Comparison of ENCODE assay signal across 2 cellular contexts in the genomic region with DNA sequence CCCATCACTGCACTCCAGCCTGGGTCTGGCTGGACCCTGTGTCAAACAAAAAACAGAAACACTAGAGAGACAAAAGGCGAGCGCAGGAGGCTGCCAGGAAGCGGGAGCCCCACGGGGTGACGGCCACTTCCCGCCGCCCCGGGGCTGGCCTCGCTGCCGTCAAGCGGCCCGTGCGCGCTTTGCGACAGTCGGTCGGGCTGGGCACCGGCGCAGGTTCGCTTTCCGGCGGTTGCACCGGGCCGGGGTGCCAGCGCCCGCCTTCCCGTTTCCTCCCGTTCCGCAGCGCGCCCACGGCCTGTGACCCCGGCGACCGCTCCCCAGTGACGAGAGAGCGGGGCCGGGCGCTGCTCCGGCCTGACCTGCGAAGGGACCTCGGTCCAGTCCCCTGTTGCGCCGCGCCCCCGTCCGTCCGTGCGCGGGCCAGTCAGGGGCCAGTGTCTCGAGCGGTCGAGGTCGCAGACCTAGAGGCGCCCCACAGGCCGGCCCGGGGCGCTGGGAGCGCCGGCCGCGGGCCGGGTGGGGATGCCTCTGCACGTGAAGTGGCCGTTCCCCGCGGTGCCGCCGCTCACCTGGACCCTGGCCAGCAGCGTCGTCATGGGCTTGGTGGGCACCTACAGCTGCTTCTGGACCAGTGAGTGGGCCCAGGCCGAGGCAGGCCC.
TF ChIP-seq lines count a peak whose summit lies in the region.

A gene (plus strand): TSS at position 218 of the 659 bp plus-strand sequence. CDS start 305 bp downstream, at position 523.

TF ChIP-seq in GM23338, 12 proteins besides CTCF, POLR2A, EP300 and RAD21 (continued from another document):
- TF ChIP-seq, protein P1, sequence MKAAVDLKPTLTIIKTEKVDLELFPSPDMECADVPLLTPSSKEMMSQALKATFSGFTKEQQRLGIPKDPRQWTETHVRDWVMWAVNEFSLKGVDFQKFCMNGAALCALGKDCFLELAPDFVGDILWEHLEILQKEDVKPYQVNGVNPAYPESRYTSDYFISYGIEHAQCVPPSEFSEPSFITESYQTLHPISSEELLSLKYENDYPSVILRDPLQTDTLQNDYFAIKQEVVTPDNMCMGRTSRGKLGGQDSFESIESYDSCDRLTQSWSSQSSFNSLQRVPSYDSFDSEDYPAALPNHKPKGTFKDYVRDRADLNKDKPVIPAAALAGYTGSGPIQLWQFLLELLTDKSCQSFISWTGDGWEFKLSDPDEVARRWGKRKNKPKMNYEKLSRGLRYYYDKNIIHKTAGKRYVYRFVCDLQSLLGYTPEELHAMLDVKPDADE (IDR thresholded peaks at IDR 0.05), result peak; percentile 20; the same call in 1 of the 2 replicates
- TF ChIP-seq POLR2AphosphoS5 (IDR thresholded peaks at IDR 0.05; ENCODE audit: low read depth) (peak; percentile 66), CREB1 (CRISPR knock-in tag; IDR thresholded peaks at IDR 0.05; ENCODE audit: low read depth) (no peak), STAT1 (IDR thresholded peaks at IDR 0.05; ENCODE audit: unreplicated experiment) (no peak)

TF ChIP-seq in K562, 482 proteins besides CTCF, POLR2A, EP300 and RAD21 (continued from another document and continues in another):
- no peak for TF ChIP-seq HNRNPUL1 (IDR thresholded peaks at IDR 0.05; ENCODE audit: low read length)
- TF ChIP-seq ZC3H4 (CRISPR knock-in tag; IDR thresholded peaks at IDR 0.05; ENCODE audit: borderline replicate concordance), result no peak
- TF ChIP-seq POLR2B (IDR thresholded peaks at IDR 0.05; ENCODE audit: low read depth, partially characterized antibody), result peak; percentile 83
- TF ChIP-seq KLF6 (CRISPR knock-in tag; IDR thresholded peaks at IDR 0.05; ENCODE audit: borderline replicate concordance), result no peak
- TF ChIP-seq GABPA (tag; conservative IDR thresholded peaks at IDR 0.05; ENCODE audit: low read depth), result no peak; the same call in 1 of the 2 replicates
- 0 out of 2 replicates have a peak, but pooled peaks have one; percentile 13 for TF ChIP-seq SIN3B (IDR thresholded peaks at IDR 0.05; ENCODE audit: low read depth)
- TF ChIP-seq IFI16 (CRISPR knock-in tag; IDR thresholded peaks at IDR 0.05), result no peak
- TF ChIP-seq, protein P2, sequence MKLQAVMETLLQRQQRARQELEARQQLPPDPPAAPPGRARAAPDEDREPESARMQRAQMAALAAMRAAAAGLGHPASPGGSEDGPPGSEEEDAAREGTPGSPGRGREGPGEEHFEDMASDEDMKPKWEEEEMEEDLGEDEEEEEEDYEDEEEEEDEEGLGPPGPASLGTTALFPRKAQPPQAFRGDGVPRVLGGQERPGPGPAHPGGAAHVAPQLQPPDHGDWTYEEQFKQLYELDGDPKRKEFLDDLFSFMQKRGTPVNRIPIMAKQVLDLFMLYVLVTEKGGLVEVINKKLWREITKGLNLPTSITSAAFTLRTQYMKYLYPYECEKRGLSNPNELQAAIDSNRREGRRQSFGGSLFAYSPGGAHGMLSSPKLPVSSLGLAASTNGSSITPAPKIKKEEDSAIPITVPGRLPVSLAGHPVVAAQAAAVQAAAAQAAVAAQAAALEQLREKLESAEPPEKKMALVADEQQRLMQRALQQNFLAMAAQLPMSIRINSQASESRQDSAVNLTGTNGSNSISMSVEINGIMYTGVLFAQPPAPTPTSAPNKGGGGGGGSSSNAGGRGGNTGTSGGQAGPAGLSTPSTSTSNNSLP (IDR thresholded peaks at IDR 0.05; ENCODE audit: borderline replicate concordance, low read depth, low read length), result no peak
- TF ChIP-seq, protein P3, sequence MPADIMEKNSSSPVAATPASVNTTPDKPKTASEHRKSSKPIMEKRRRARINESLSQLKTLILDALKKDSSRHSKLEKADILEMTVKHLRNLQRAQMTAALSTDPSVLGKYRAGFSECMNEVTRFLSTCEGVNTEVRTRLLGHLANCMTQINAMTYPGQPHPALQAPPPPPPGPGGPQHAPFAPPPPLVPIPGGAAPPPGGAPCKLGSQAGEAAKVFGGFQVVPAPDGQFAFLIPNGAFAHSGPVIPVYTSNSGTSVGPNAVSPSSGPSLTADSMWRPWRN (IDR thresholded peaks at IDR 0.05; ENCODE audit: low read depth), result no peak
- TF ChIP-seq RFX5 (IDR thresholded peaks at IDR 0.05; ENCODE audit: low read depth, low read length), result no peak
- TF ChIP-seq DPF2 (IDR thresholded peaks at IDR 0.05), result no peak
- no peak for TF ChIP-seq RHOXF2B (CRISPR knock-in tag; conservative IDR thresholded peaks at IDR 0.05)
- no peak for TF ChIP-seq ZNF133 (CRISPR knock-in tag; IDR thresholded peaks at IDR 0.05)
- TF ChIP-seq MYBL2 (IDR thresholded peaks at IDR 0.05; ENCODE audit: low read depth), result no peak
- TF ChIP-seq MYBL2 (CRISPR knock-in tag; IDR thresholded peaks at IDR 0.05; ENCODE audit: borderline replicate concordance), result no peak
- TF ChIP-seq SMAD3 (CRISPR knock-in tag; conservative IDR thresholded peaks at IDR 0.05), result no peak
- TF ChIP-seq PTBP1 (IDR thresholded peaks at IDR 0.05; ENCODE audit: low read depth, low read length), result no peak
- peak; percentile 85 to 88 for TF ChIP-seq NRF1 (conservative IDR thresholded peaks at IDR 0.05 in 1 of 2, IDR thresholded peaks at IDR 0.05 in 1 of 2)
- TF ChIP-seq, protein P4, sequence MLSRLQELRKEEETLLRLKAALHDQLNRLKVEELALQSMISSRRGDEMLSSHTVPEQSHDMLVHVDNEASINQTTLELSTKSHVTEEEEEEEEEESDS (CRISPR knock-in tag; IDR thresholded peaks at IDR 0.05), result no peak
- no peak for TF ChIP-seq POLR3G (IDR thresholded peaks at IDR 0.05; ENCODE audit: extremely low read depth, insufficient read length, insufficient replicate concordance)
- TF ChIP-seq, protein P5, sequence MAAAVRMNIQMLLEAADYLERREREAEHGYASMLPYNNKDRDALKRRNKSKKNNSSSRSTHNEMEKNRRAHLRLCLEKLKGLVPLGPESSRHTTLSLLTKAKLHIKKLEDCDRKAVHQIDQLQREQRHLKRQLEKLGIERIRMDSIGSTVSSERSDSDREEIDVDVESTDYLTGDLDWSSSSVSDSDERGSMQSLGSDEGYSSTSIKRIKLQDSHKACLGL (CRISPR knock-in tag; IDR thresholded peaks at IDR 0.05; ENCODE audit: borderline replicate concordance, poor library complexity, severe bottlenecking), result no peak
- TF ChIP-seq, protein P6, sequence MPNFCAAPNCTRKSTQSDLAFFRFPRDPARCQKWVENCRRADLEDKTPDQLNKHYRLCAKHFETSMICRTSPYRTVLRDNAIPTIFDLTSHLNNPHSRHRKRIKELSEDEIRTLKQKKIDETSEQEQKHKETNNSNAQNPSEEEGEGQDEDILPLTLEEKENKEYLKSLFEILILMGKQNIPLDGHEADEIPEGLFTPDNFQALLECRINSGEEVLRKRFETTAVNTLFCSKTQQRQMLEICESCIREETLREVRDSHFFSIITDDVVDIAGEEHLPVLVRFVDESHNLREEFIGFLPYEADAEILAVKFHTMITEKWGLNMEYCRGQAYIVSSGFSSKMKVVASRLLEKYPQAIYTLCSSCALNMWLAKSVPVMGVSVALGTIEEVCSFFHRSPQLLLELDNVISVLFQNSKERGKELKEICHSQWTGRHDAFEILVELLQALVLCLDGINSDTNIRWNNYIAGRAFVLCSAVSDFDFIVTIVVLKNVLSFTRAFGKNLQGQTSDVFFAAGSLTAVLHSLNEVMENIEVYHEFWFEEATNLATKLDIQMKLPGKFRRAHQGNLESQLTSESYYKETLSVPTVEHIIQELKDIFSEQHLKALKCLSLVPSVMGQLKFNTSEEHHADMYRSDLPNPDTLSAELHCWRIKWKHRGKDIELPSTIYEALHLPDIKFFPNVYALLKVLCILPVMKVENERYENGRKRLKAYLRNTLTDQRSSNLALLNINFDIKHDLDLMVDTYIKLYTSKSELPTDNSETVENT (CRISPR knock-in tag; IDR thresholded peaks at IDR 0.05), result 0 out of 2 replicates have a peak, but pooled peaks have one; percentile 50
- TF ChIP-seq, protein P7, sequence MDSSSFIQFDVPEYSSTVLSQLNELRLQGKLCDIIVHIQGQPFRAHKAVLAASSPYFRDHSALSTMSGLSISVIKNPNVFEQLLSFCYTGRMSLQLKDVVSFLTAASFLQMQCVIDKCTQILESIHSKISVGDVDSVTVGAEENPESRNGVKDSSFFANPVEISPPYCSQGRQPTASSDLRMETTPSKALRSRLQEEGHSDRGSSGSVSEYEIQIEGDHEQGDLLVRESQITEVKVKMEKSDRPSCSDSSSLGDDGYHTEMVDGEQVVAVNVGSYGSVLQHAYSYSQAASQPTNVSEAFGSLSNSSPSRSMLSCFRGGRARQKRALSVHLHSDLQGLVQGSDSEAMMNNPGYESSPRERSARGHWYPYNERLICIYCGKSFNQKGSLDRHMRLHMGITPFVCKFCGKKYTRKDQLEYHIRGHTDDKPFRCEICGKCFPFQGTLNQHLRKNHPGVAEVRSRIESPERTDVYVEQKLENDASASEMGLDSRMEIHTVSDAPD (CRISPR knock-in tag; IDR thresholded peaks at IDR 0.05), result no peak
- TF ChIP-seq XRCC4 (IDR thresholded peaks at IDR 0.05; ENCODE audit: extremely low read depth, insufficient read depth, insufficient read length), result no peak
- TF ChIP-seq, protein P8, sequence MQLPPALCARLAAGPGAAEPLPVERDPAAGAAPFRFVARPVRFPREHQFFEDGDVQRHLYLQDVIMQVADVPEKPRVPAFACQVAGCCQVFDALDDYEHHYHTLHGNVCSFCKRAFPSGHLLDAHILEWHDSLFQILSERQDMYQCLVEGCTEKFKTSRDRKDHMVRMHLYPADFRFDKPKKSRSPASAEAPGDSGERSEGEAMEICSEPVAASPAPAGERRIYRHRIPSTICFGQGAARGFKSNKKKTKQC (CRISPR knock-in tag; IDR thresholded peaks at IDR 0.05), result no peak
- TF ChIP-seq BMI1 (IDR thresholded peaks at IDR 0.05; ENCODE audit: low read length), result no peak
- TF ChIP-seq NCOA4 (IDR thresholded peaks at IDR 0.05; ENCODE audit: partially characterized antibody), result no peak
- no peak for TF ChIP-seq NR3C1 (CRISPR knock-in tag; IDR thresholded peaks at IDR 0.05)
- no peak for TF ChIP-seq FOXK2 (conservative IDR thresholded peaks at IDR 0.05 in 1 of 2, IDR thresholded peaks at IDR 0.05 in 1 of 2; ENCODE audit: low read depth in 2 of 2)
- TF ChIP-seq ZBTB17 (CRISPR knock-in tag; IDR thresholded peaks at IDR 0.05), result no peak
- TF ChIP-seq SMAD4 (CRISPR knock-in tag; conservative IDR thresholded peaks at IDR 0.05), result 0 out of 2 replicates have a peak, but pooled peaks have one; percentile 57
- TF ChIP-seq ZZZ3 (IDR thresholded peaks at IDR 0.05), result no peak
- TF ChIP-seq, protein P9, sequence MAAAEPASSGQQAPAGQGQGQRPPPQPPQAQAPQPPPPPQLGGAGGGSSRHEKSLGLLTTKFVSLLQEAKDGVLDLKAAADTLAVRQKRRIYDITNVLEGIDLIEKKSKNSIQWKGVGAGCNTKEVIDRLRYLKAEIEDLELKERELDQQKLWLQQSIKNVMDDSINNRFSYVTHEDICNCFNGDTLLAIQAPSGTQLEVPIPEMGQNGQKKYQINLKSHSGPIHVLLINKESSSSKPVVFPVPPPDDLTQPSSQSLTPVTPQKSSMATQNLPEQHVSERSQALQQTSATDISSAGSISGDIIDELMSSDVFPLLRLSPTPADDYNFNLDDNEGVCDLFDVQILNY (CRISPR knock-in tag; IDR thresholded peaks at IDR 0.05), result no peak
- TF ChIP-seq, protein P10, sequence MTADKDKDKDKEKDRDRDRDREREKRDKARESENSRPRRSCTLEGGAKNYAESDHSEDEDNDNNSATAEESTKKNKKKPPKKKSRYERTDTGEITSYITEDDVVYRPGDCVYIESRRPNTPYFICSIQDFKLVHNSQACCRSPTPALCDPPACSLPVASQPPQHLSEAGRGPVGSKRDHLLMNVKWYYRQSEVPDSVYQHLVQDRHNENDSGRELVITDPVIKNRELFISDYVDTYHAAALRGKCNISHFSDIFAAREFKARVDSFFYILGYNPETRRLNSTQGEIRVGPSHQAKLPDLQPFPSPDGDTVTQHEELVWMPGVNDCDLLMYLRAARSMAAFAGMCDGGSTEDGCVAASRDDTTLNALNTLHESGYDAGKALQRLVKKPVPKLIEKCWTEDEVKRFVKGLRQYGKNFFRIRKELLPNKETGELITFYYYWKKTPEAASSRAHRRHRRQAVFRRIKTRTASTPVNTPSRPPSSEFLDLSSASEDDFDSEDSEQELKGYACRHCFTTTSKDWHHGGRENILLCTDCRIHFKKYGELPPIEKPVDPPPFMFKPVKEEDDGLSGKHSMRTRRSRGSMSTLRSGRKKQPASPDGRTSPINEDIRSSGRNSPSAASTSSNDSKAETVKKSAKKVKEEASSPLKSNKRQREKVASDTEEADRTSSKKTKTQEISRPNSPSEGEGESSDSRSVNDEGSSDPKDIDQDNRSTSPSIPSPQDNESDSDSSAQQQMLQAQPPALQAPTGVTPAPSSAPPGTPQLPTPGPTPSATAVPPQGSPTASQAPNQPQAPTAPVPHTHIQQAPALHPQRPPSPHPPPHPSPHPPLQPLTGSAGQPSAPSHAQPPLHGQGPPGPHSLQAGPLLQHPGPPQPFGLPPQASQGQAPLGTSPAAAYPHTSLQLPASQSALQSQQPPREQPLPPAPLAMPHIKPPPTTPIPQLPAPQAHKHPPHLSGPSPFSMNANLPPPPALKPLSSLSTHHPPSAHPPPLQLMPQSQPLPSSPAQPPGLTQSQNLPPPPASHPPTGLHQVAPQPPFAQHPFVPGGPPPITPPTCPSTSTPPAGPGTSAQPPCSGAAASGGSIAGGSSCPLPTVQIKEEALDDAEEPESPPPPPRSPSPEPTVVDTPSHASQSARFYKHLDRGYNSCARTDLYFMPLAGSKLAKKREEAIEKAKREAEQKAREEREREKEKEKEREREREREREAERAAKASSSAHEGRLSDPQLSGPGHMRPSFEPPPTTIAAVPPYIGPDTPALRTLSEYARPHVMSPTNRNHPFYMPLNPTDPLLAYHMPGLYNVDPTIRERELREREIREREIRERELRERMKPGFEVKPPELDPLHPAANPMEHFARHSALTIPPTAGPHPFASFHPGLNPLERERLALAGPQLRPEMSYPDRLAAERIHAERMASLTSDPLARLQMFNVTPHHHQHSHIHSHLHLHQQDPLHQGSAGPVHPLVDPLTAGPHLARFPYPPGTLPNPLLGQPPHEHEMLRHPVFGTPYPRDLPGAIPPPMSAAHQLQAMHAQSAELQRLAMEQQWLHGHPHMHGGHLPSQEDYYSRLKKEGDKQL (CRISPR knock-in tag; IDR thresholded peaks at IDR 0.05; ENCODE audit: borderline replicate concordance), result no peak
- TF ChIP-seq ESRRA (IDR thresholded peaks at IDR 0.05; ENCODE audit: borderline replicate concordance, low read depth), result 0 out of 2 replicates have a peak, but pooled peaks have one; percentile 41
- no peak for TF ChIP-seq ILF3 (IDR thresholded peaks at IDR 0.05; ENCODE audit: borderline replicate concordance)
- TF ChIP-seq, protein P11, sequence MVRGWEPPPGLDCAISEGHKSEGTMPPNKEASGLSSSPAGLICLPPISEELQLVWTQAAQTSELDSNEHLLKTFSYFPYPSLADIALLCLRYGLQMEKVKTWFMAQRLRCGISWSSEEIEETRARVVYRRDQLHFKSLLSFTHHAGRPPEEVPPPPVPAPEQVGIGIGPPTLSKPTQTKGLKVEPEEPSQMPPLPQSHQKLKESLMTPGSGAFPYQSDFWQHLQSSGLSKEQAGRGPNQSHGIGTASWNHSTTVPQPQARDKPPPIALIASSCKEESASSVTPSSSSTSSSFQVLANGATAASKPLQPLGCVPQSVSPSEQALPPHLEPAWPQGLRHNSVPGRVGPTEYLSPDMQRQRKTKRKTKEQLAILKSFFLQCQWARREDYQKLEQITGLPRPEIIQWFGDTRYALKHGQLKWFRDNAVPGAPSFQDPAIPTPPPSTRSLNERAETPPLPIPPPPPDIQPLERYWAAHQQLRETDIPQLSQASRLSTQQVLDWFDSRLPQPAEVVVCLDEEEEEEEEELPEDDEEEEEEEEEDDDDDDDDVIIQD (CRISPR knock-in tag; IDR thresholded peaks at IDR 0.05), result no peak
- TF ChIP-seq ZNF561 (CRISPR knock-in tag; conservative IDR thresholded peaks at IDR 0.05), result no peak
